Comparison of ENCODE assay signal across 17 cellular contexts in the genomic region with DNA sequence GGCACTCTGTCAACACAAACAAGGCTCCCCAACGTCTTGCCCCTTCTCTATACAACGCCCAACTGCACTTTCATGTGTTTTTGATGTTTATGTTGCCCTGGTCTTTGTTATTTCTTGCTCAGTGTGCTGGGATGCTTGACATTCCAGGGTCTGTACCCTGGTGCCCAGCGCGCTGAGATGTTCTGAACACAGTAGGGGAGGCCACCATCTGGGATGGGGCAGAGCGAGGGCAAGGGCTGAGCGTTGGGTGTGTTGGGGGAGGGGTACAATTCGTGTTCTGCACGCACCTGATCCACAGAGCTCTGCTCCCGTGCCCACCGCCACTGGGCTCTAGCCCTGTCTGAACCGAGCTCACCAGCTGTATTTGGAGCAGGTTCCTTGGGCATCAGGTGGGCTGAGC.
"Had no signal": no experiment of that assay in that cellular context is flagged by ENCODE, and none has a peak within 500 bp of the region (broad histone marks: within the 10 kb centered on the region; RNA-seq: fewer than 3 reads in every experiment).

No MANE protein-coding gene starts in this region.

- H3K36me3 ChIP-seq: breast epithelium had no signal

- H3K27me3 ChIP-seq: breast epithelium, gastroesophageal sphincter, heart left ventricle had no signal

- ATAC-seq: activated CD4-positive, alpha-beta T cell treated with anti-CD3 and anti-CD28 coated beads for 36 hours; esophagus mucosa; gastroesophageal sphincter; heart left ventricle; naive thymus-derived CD8-positive, alpha-beta T cell; WTC11 had no signal

- H3K4me1 ChIP-seq: breast epithelium had no signal

- DNase-seq: activated CD4-positive, alpha-beta memory T cell treated with anti-CD3 and anti-CD28 coated beads for 36 hours; activated CD4-positive, alpha-beta T cell treated with anti-CD3 and anti-CD28 coated beads for 36 hours; activated naive CD4-positive, alpha-beta T cell treated with Interleukin-2 at 50 U/mL for 16 hours; activated naive CD8-positive, alpha-beta T cell treated with anti-CD3 and anti-CD28 coated beads, Interleukin-2, amount 10 ng/mL, durations not matched to agents 7 days and 5 days; activated T-cell treated with anti-CD3 and anti-CD28 coated beads, Interleukin-2, amount 50 U/mL, for 1 hour; cortex of kidney; effector CD4-positive, alpha-beta T cell; immature natural killer cell; mesendoderm; naive thymus-derived CD8-positive, alpha-beta T cell; nucleus accumbens; trophoblast cell had no signal

- H3K27ac ChIP-seq: breast epithelium, gastroesophageal sphincter, heart left ventricle had no signal

- H3K4me3 ChIP-seq: breast epithelium, gastroesophageal sphincter, heart left ventricle had no signal

- H3K9me3 ChIP-seq: breast epithelium, gastroesophageal sphincter, heart left ventricle had no signal
